Comparison of ENCODE assay signal across 8 cellular contexts in the genomic region with DNA sequence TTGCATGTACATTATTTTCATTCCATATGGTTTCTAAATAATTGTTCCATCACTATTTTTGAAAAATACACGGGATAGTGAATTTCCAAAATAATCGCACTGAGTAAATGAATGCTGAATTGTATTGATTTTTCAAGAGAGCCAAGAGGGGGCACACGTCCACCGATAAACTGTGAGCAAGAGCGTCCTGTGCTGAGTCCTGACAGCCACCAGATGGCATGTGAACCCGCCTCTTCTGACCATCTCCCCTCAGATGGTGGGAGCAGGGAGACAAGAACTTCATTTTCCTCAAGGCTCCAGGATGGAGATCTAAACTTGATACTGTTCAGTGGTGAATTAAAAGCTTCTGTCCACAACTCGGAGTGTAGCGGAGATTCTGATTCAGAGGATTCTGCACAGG. TPM values are rescaled to one million over a fixed set of nuclear protein-coding genes. Genes with fewer than 3 reads are reported as not detected.
A peak's percentile ranks its signal among the peaks of the same experiment; 100 is the strongest.
DNase-seq lines count a peak whose midpoint lies in the region; ATAC-seq, FAIRE-seq and TF ChIP-seq lines count a peak whose summit lies in the region.

No MANE protein-coding gene starts in this region.

- H2AFZ ChIP-seq in OCI-LY3 (ENCODE audit: low read depth, low read length) (no peak overlapping the region), GM12878 (ENCODE audit: control insufficient read depth, low read depth, low read length) (no peak overlapping the region), osteoblast (ENCODE audit: low read length) (no peak overlapping the region)

- no peaks in the 10 kb centered on the region for H3K36me3 ChIP-seq in OCI-LY3 (replicated peaks; ENCODE audit: low read depth, low read length)
- H3K36me3 ChIP-seq in GM12878 (ENCODE audit: control insufficient read depth in 2 of 2, insufficient read depth in 2 of 2, low read length in 1 of 2), result no peaks in the 10 kb centered on the region
- no peaks in the 10 kb centered on the region for H3K36me3 ChIP-seq in osteoblast (ENCODE audit: insufficient read depth, low read length)

- H3K4me3 ChIP-seq in OCI-LY3 (ENCODE audit: low read length) (no peak overlapping the region), GM12878 (no peak overlapping the region), osteoblast (ENCODE audit: insufficient read depth, low read length) (no peak overlapping the region)

- no peak for TF ChIP-seq EP300 in GM12878 (IDR thresholded peaks at IDR 0.05; ENCODE audit: borderline replicate concordance in 1 of 2, control insufficient read depth in 1 of 2, low read depth in 2 of 2, low read length in 2 of 2)

- POLR2A ChIA-PET in GM12878 (lab: Charles Lee), result no interaction called here

- peak; percentile 35 for DNase-seq in NCI-H1694 treated with DMSO at 0.1 percent for 48 hours (lab: John Stamatoyannopoulos, UW)
- DNase-seq in NCI-H1694 (lab: John Stamatoyannopoulos, UW), result no peak
- peak; percentile 12 for DNase-seq in GM12878 (ENCODE audit: low read depth, low spot score)
- peak; percentile 15 for DNase-seq in osteoblast (ENCODE audit: insufficient read length, low spot score, missing footprints)
- no peak for DNase-seq in MV-4-11 (lab: John Stamatoyannopoulos, UW)

- TF ChIP-seq POLR2A in GM12878 (IDR thresholded peaks at IDR 0.05; ENCODE audit: low read depth, low read length), result no peak

- TF ChIP-seq RAD21 in GM12878 (IDR thresholded peaks at IDR 0.05; ENCODE audit: insufficient read depth, low read depth, low read length), result peak; percentile 79

- H3K27me3 ChIP-seq in OCI-LY3 (ENCODE audit: low read depth, low read length) (no peaks in the 10 kb centered on the region; the same call in 1 of the 2 replicates), GM12878 (replicated peaks in 1 of 2; ENCODE audit: control insufficient read depth in 2 of 2, insufficient read depth in 2 of 2, low read length in 1 of 2) (no peaks in the 10 kb centered on the region), osteoblast (ENCODE audit: insufficient read depth, low read length) (no peaks in the 10 kb centered on the region)

- intact Hi-C loops in GM12878 (cut with micrococcal nuclease; ENCODE audit: unreplicated experiment), result no loop called here

- no peak overlapping the region for H3K9ac ChIP-seq in OCI-LY3 (ENCODE audit: low read length)
- H3K9ac ChIP-seq in GM12878 (ENCODE audit: control insufficient read depth, insufficient read depth, low read length), result no peak overlapping the region

- H3K79me2 ChIP-seq in OCI-LY3 (ENCODE audit: low read length) (no peaks in the 10 kb centered on the region), GM12878 (ENCODE audit: control insufficient read depth, insufficient read depth, low read length) (no peaks in the 10 kb centered on the region), osteoblast (ENCODE audit: insufficient read depth, low read length) (no peaks in the 10 kb centered on the region)

- SMC1A ChIA-PET in GM12878 (lab: Charles Lee; ENCODE audit: uncharacterized antibody, unreplicated experiment), result no interaction called here

- RAD21 ChIA-PET in GM12878 (lab: Charles Lee; ENCODE audit: unreplicated experiment), result no interaction called here

- H3K9me3 ChIP-seq in OCI-LY3 (ENCODE audit: insufficient read depth, low read length), result no peaks in the 10 kb centered on the region
- H3K9me3 ChIP-seq in GM12878 (replicated peaks; ENCODE audit: control insufficient read depth, insufficient read depth, low read length), result peaks cover 3% of the 10 kb centered on the region; the same call in 1 of the 3 replicates
- no peaks in the 10 kb centered on the region for H3K9me3 ChIP-seq in osteoblast (ENCODE audit: low read depth, low read length)

- BruUV-seq in GM12878 (replicated peaks; lab: Mats Ljungman, UMichigan), result no TSS peak

- H3K27ac ChIP-seq in OCI-LY3 (ENCODE audit: low read length), result no peak overlapping the region
- H3K27ac ChIP-seq in GM12878 (ENCODE audit: control insufficient read depth, insufficient read depth), result no peak overlapping the region
- no peak overlapping the region for H3K27ac ChIP-seq in osteoblast (ENCODE audit: low read depth, low read length)

- 30% methylated on average over 8 of the region's 8 CpGs for WGBS in GM12878 (ENCODE audit: insufficient coverage, insufficient replicate concordance, low lambda C conversion rate, missing lambda C conversion rate)

- FAIRE-seq in GM12878 (lab: Jason Lieb, UNC), result no peak

- peak; percentile 92 for TF ChIP-seq CTCF in OCI-LY3 (IDR thresholded peaks at IDR 0.05; ENCODE audit: low read depth, low read length)
- TF ChIP-seq CTCF in GM12878 (IDR thresholded peaks at IDR 0.05 in 2 of 3, conservative IDR thresholded peaks at IDR 0.05 in 1 of 3; ENCODE audit: control insufficient read depth in 2 of 3, extremely low read depth in 1 of 3, insufficient read depth in 1 of 3, low read depth in 3 of 3, low read length in 3 of 3), result peak; percentile 51 to 88 (median 54)
- peak; percentile 37 for TF ChIP-seq CTCF in osteoblast (IDR thresholded peaks at IDR 0.05; ENCODE audit: extremely low read depth, low read depth, low read length)

- H3K4me2 ChIP-seq in OCI-LY3 (ENCODE audit: low read length), result no peak overlapping the region
- no peak overlapping the region for H3K4me2 ChIP-seq in GM12878 (ENCODE audit: control insufficient read depth, insufficient read depth)
- no peak overlapping the region for H3K4me2 ChIP-seq in osteoblast (ENCODE audit: insufficient read depth, low read length)

- no peaks in the 10 kb centered on the region for H3K4me1 ChIP-seq in OCI-LY3 (ENCODE audit: low read length)
- no peaks in the 10 kb centered on the region for H3K4me1 ChIP-seq in GM12878 (ENCODE audit: control insufficient read depth, insufficient read depth, low read length)
- no peaks in the 10 kb centered on the region for H3K4me1 ChIP-seq in osteoblast (ENCODE audit: insufficient read depth, low read length)

- peak; percentile 56 for ATAC-seq in HG03342 (IDR thresholded peaks at IDR 0.05; ENCODE audit: unreplicated experiment)
- ATAC-seq in GM12878, result peak; percentile 85
- no peak for ATAC-seq in GM18519 (IDR thresholded peaks at IDR 0.05; ENCODE audit: low FRiP score, unreplicated experiment)

- CTCF ChIA-PET in GM12878 (lab: Yijun Ruan, JAX), result no interaction called here

- H4K20me1 ChIP-seq in OCI-LY3 (ENCODE audit: insufficient read depth, low read length), result no peaks in the 10 kb centered on the region
- H4K20me1 ChIP-seq in GM12878 (ENCODE audit: control insufficient read depth, insufficient read depth), result no peaks in the 10 kb centered on the region
- no peaks in the 10 kb centered on the region for H4K20me1 ChIP-seq in osteoblast (ENCODE audit: insufficient read depth, low read length)

- in situ Hi-C loops in GM12878 (cut with MboI), result no loop called here

TF ChIP-seq in GM12878, 131 proteins besides CTCF, POLR2A, EP300 and RAD21:
- TF ChIP-seq SMC3 (IDR thresholded peaks at IDR 0.05; ENCODE audit: borderline replicate concordance, low read length) (peak; percentile 67; the same call in 1 of the 2 replicates), GATAD2B (conservative IDR thresholded peaks at IDR 0.05; ENCODE audit: low read depth) (no peak)
TF ChIP-seq in GM12878: peak in this region for 1.

RNA-seq across cellular contexts. Expression of a gene that starts 30.6 kb away (rescaled TPM):
- 7.8 and 8.1 TPM in 2 replicates for total RNA-seq in GM12878 (2013; cell fraction: nucleolus; rRNA removed)
- total RNA-seq in GM12878 (2014; rRNA removed) (2.8 and 4.7 TPM in 2 replicates), GM12878 (2014; rRNA removed; fragmentation: Illumina TruSeq; extraction: Trizol) (2.0 and 2.5 TPM in 2 replicates), GM12878 (2021) (4.1 and 4.3 TPM in 2 replicates), osteoblast (not detected in 2 replicates)
- 1.2 TPM for polyA plus RNA-seq in GM12878 (2011; ENCODE audit: low read depth)
- polyA plus RNA-seq in GM12878 (2011; rRNA removed) (0.97 and 1.6 TPM in 2 replicates), GM12878 (2014; fragmentation: Illumina TruSeq; extraction: Trizol) (0.76 and 2.0 TPM in 2 replicates), GM12878 (2014; fragmentation: Nextera tagmentation; extraction: Ambion mirVana) (under 1 TPM; 0.47 to 0.79 TPM), GM12878 (2014; rRNA removed) (4.3 TPM in 2 replicates), GM12878 (2016; fragmentation: Nextera tagmentation; extraction: Ambion mirVana) (1 to 10 TPM; 4.7 to 5.9 TPM)
- 1.9 and 4.0 TPM in 2 replicates for polyA plus RNA-seq in GM12878 (2011; cell fraction: cytosol; rRNA removed)
- polyA plus RNA-seq in GM12878 (2011; cell fraction: nucleus; rRNA removed), result 4.8 and 5.2 TPM in 2 replicates
- 2.5 and 3.6 TPM in 2 replicates for polyA plus RNA-seq in GM12878 (2012)
- 1.1 and 1.8 TPM in 2 replicates for polyA minus RNA-seq in GM12878 (2011; rRNA and poly(A)+ RNA removed)
- not detected in 2 replicates for polyA minus RNA-seq in GM12878 (2011; cell fraction: cytosol; rRNA and poly(A)+ RNA removed)
- polyA minus RNA-seq in GM12878 (2011; cell fraction: nucleus; rRNA and poly(A)+ RNA removed), result 0.97 and 1.5 TPM in 2 replicates

Comparison
In these comparisons a context has a peak if more than half of its experiments do, and no peak if none do; other contexts are left out.
1. DNase-seq: peak in NCI-H1694 treated with DMSO at 0.1 percent for 48 hours (single experiment), GM12878 (single experiment) and osteoblast (single experiment); none in NCI-H1694 (single experiment) and MV-4-11 (single experiment).
2. CTCF ChIP-seq: peak in every context shown above with its lines; median percentile 92 in OCI-LY3; 54 in GM12878; 37 in osteoblast.